17 cellular contexts compared by ENCODE assay signal in the genomic region with DNA sequence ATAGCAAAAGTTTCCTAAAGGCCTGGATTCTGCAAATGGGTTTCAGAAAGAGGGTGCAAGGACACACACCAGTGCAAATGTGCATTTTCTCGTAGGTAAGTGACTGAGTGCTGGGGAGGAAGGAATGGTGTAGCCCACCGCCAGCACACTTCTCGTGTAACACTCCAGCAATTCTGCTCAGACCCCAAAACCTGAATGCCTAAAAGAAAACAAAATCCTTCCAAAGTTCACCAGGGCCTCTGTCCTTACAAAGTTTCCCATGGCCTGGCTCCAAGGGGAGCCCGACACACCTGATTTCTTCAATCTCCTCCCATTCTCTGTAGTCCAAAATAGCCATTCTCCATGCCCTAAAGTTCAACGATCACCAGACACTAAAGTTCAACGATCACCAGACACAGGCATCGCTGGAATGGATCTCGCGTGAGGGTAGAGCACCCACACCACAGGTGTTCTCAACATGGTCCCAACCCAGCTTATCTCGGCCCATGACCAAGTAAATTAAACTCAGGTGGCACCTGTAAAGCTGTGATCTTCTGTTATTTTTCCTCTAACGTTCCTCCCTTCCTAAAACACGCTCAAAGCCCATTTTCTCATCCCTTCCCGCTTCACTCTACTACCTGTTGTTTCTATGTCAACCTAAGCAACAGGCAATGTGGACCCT.
"Had no signal": no experiment of that assay in that cellular context is flagged by ENCODE, and none has a peak within 500 bp of the region (broad histone marks: within the 10 kb centered on the region; RNA-seq: fewer than 3 reads in every experiment).

No MANE protein-coding gene starts in this region.

- H3K4me3 Mint-ChIP-seq: activated CD4-positive, alpha-beta memory T cell treated with anti-CD3 and anti-CD28 coated beads for 36 hours; activated naive CD8-positive, alpha-beta T cell treated with anti-CD3 and anti-CD28 coated beads for 36 hours; immature natural killer cell; mesothelial cell of epicardium; natural killer cell; stimulated activated naive CD8-positive, alpha-beta T cell treated with anti-CD3 and anti-CD28 coated beads, Interleukin-15, Interleukin-2, amounts not matched to agents 100 ng/mL and 50 ng/mL, for 24 hours had no signal

- H3K27ac Mint-ChIP-seq: activated CD4-positive, alpha-beta memory T cell treated with anti-CD3 and anti-CD28 coated beads for 36 hours; activated naive CD8-positive, alpha-beta T cell treated with anti-CD3 and anti-CD28 coated beads for 36 hours; mesothelial cell of epicardium; natural killer cell; stimulated activated naive CD8-positive, alpha-beta T cell treated with anti-CD3 and anti-CD28 coated beads, Interleukin-15, Interleukin-2, amounts not matched to agents 100 ng/mL and 50 ng/mL, for 24 hours had no signal

- ATAC-seq: natural killer cell had no signal

- H3K27me3 Mint-ChIP-seq: activated CD4-positive, alpha-beta memory T cell treated with anti-CD3 and anti-CD28 coated beads for 36 hours; activated naive CD8-positive, alpha-beta T cell treated with anti-CD3 and anti-CD28 coated beads for 36 hours; stimulated activated naive CD8-positive, alpha-beta T cell treated with anti-CD3 and anti-CD28 coated beads, Interleukin-15, Interleukin-2, amounts not matched to agents 100 ng/mL and 50 ng/mL, for 24 hours had no signal

- H3K27ac ChIP-seq: left ventricle myocardium inferior, prostate gland, right atrium auricular region, tibial artery had no signal

- DNase-seq: activated CD4-positive, alpha-beta memory T cell treated with anti-CD3 and anti-CD28 coated beads for 36 hours; activated CD4-positive, alpha-beta T cell treated with anti-CD3 and anti-CD28 coated beads for 48 hours; activated naive CD4-positive, alpha-beta T cell treated with Interleukin-2 at 50 U/mL for 16 hours; activated naive CD8-positive, alpha-beta T cell treated with anti-CD3 and anti-CD28 coated beads for 36 hours; activated T-cell treated with anti-CD3 and anti-CD28 coated beads, Interleukin-2, amount 50 U/mL, for 48 hours; cortex of kidney; immature natural killer cell; left ventricle myocardium inferior; natural killer cell; stimulated activated CD4-positive, alpha-beta T cell treated with anti-CD3 and anti-CD28 coated beads, Interleukin-1b, Interleukin-23, amount 100 ng/mL, for 48 hours; substantia nigra; T-helper 2 cell; tibial artery had no signal

- H3K4me3 ChIP-seq: left ventricle myocardium inferior, prostate gland, right atrium auricular region, tibial artery had no signal

- H3K4me1 ChIP-seq: left ventricle myocardium inferior, prostate gland, right atrium auricular region, tibial artery had no signal

- H3K36me3 ChIP-seq: left ventricle myocardium inferior, prostate gland, right atrium auricular region, tibial artery had no signal

- H3K36me3 Mint-ChIP-seq: mesothelial cell of epicardium, natural killer cell had no signal

- H3K27me3 ChIP-seq: right atrium auricular region, tibial artery had no signal

- H3K4me1 Mint-ChIP-seq: immature natural killer cell, natural killer cell had no signal

- H3K9me3 ChIP-seq: left ventricle myocardium inferior, prostate gland, right atrium auricular region, tibial artery had no signal
